Comparison of ENCODE assay signal across 20 cellular contexts in genomic region chr17:58322581-58323419, GRCh38. TPM values are rescaled to one million over a fixed set of nuclear protein-coding genes. Genes with fewer than 3 reads are reported as not detected.
DNase-seq lines count a peak whose midpoint lies in the region; ATAC-seq and TF ChIP-seq lines count a peak whose summit lies in the region.
"Had no signal": no experiment of that assay in that cellular context is flagged by ENCODE, and none has a peak within 500 bp of the region (broad histone marks: within the 10 kb centered on the region; RNA-seq: fewer than 3 reads in every experiment).

No MANE protein-coding gene starts in this region.

- ATAC-seq in activated T-cell treated with anti-CD3 and anti-CD28 coated beads, Interleukin-2, amount 50 U/mL, for 72 hours (replicated peaks in 1 of 2) = peak in 1 of 2 donors; percentile 1
- ATAC-seq in stimulated activated memory B cell treated with anti-CD40 and anti-IgM and Interleukin-4, amounts not matched to agents 10 μg/mL and 1 μg/mL and 100 μg/mL, for 72 hours = no peak
- no peak for ATAC-seq in GM18502 (IDR thresholded peaks at IDR 0.05; ENCODE audit: poor library complexity, unreplicated experiment)
- ATAC-seq: activated CD4-positive, alpha-beta T cell treated with anti-CD3 and anti-CD28 coated beads for 36 hours; activated T-cell treated with anti-CD3 and anti-CD28 coated beads, Interleukin-2, amount 50 U/mL, for 4 hours; HCT116; SK-N-SH treated with all-trans-retinoic acid at 6 μM for 48 hours had no signal

- TF ChIP-seq POLR2A in NB4 (IDR thresholded peaks at IDR 0.05; ENCODE audit: extremely low read depth, insufficient read length) = peak; percentile 3

- H3K27me3 Mint-ChIP-seq in activated T-cell treated with anti-CD3 and anti-CD28 coated beads, Interleukin-2, amount 50 U/mL, for 72 hours (ENCODE audit: low read depth) = no peaks in the 10 kb centered on the region
- H3K27me3 Mint-ChIP-seq in stimulated activated memory B cell treated with anti-CD40 and anti-IgM and Interleukin-4, amounts not matched to agents 10 μg/mL and 1 μg/mL and 100 μg/mL, for 72 hours = no peaks in the 10 kb centered on the region
- H3K27me3 Mint-ChIP-seq: activated CD4-positive, alpha-beta T cell treated with anti-CD3 and anti-CD28 coated beads for 36 hours; CD8-positive, alpha-beta memory T cell had no signal

- H3K4me3 Mint-ChIP-seq in activated T-cell treated with anti-CD3 and anti-CD28 coated beads, Interleukin-2, amount 50 U/mL, for 72 hours = peak overlapping the region in 1 of 2 donors; percentile 5
- no peak overlapping the region for H3K4me3 Mint-ChIP-seq in stimulated activated memory B cell treated with anti-CD40 and anti-IgM and Interleukin-4, amounts not matched to agents 10 μg/mL and 1 μg/mL and 100 μg/mL, for 72 hours
- H3K4me3 Mint-ChIP-seq: activated CD4-positive, alpha-beta T cell treated with anti-CD3 and anti-CD28 coated beads for 36 hours; activated T-cell treated with anti-CD3 and anti-CD28 coated beads, Interleukin-2, amount 50 U/mL, for 4 hours; CD8-positive, alpha-beta memory T cell had no signal

- no peak for TF ChIP-seq CTCF in NB4 (IDR thresholded peaks at IDR 0.05; ENCODE audit: low read depth, low read length)

- H3K9me3 Mint-ChIP-seq in activated T-cell treated with anti-CD3 and anti-CD28 coated beads, Interleukin-2, amount 50 U/mL, for 72 hours = no peaks in the 10 kb centered on the region
- H3K9me3 Mint-ChIP-seq in stimulated activated memory B cell treated with anti-CD40 and anti-IgM and Interleukin-4, amounts not matched to agents 10 μg/mL and 1 μg/mL and 100 μg/mL, for 72 hours = no peaks in the 10 kb centered on the region
- H3K9me3 Mint-ChIP-seq: activated T-cell treated with anti-CD3 and anti-CD28 coated beads, Interleukin-2, amount 50 U/mL, for 4 hours; brain; CD8-positive, alpha-beta memory T cell; nephron progenitor cell had no signal

- peak overlapping the region; percentile 87 for H3K27ac Mint-ChIP-seq in activated T-cell treated with anti-CD3 and anti-CD28 coated beads, Interleukin-2, amount 50 U/mL, for 72 hours
- peak overlapping the region; percentile 23 for H3K27ac Mint-ChIP-seq in stimulated activated memory B cell treated with anti-CD40 and anti-IgM and Interleukin-4, amounts not matched to agents 10 μg/mL and 1 μg/mL and 100 μg/mL, for 72 hours
- H3K27ac Mint-ChIP-seq: nephron progenitor cell had no signal

- peaks cover 50% of the 10 kb centered on the region for H3K4me1 Mint-ChIP-seq in activated T-cell treated with anti-CD3 and anti-CD28 coated beads, Interleukin-2, amount 50 U/mL, for 72 hours (ENCODE audit: low read depth)
- peaks cover 30% of the 10 kb centered on the region for H3K4me1 Mint-ChIP-seq in stimulated activated memory B cell treated with anti-CD40 and anti-IgM and Interleukin-4, amounts not matched to agents 10 μg/mL and 1 μg/mL and 100 μg/mL, for 72 hours

- DNase-seq in activated T-cell treated with anti-CD3 and anti-CD28 coated beads, Interleukin-2, amount 50 U/mL, for 72 hours = peak in 1 of 2 donors; percentile 36
- DNase-seq in activated T-cell treated with anti-CD3 and anti-CD28 coated beads for 4 hours (no peak), NB4 (ENCODE audit: low read depth) (no peak), left kidney (ENCODE audit: low read depth, low spot score) (peak; percentile 57), NCI-H82 (lab: John Stamatoyannopoulos, UW) (no peak), hippocampal formation (lab: John Stamatoyannopoulos, UW) (no peak)
- DNase-seq: activated CD4-positive, alpha-beta T cell treated with anti-CD3 and anti-CD28 coated beads for 36 hours; activated T-cell treated with anti-CD3 and anti-CD28 coated beads, Interleukin-2, amount 50 U/mL, for 4 hours; DMS79 treated with DMSO at 0.1 percent for 48 hours; MM.1S; NCI-H446; nephron progenitor cell had no signal

- H3K36me3 Mint-ChIP-seq in activated T-cell treated with anti-CD3 and anti-CD28 coated beads, Interleukin-2, amount 50 U/mL, for 72 hours (ENCODE audit: insufficient read depth in 2 of 2) = no peaks in the 10 kb centered on the region
- no peaks in the 10 kb centered on the region for H3K36me3 Mint-ChIP-seq in stimulated activated memory B cell treated with anti-CD40 and anti-IgM and Interleukin-4, amounts not matched to agents 10 μg/mL and 1 μg/mL and 100 μg/mL, for 72 hours

- H3K4me3 ChIP-seq in NB4 (ENCODE audit: low read depth, low read length) = no peak overlapping the region
- H3K4me3 ChIP-seq: hepatocyte had no signal

RNA-seq across cellular contexts. Expression of gene TSPOAP1, which starts 5.8 kb away (rescaled TPM):
- total RNA-seq in activated T-cell treated with anti-CD3 and anti-CD28 coated beads, Interleukin-2, amount 50 U/mL, for 72 hours = 10 to 100 TPM; 42.3 to 55.3 TPM

RNA-seq across cellular contexts. Expression of gene SUPT4H1, which starts 29.2 kb away (rescaled TPM):
- 100 to 1,000 TPM; 101 to 110 TPM for total RNA-seq in activated T-cell treated with anti-CD3 and anti-CD28 coated beads, Interleukin-2, amount 50 U/mL, for 72 hours

RNA-seq across cellular contexts. Expression of gene MPO, which starts 42.1 kb away (rescaled TPM):
- under 1 TPM in 1 of 2 donors, not detected in 1; 0.09 TPM for total RNA-seq in activated T-cell treated with anti-CD3 and anti-CD28 coated beads, Interleukin-2, amount 50 U/mL, for 72 hours
- total RNA-seq: activated T-cell treated with anti-CD3 and anti-CD28 coated beads, Interleukin-2, amount 50 U/mL, for 4 hours; CD8-positive, alpha-beta memory T cell; suprapubic skin had no signal
